8 cellular contexts compared by ENCODE assay signal in the genomic region with DNA sequence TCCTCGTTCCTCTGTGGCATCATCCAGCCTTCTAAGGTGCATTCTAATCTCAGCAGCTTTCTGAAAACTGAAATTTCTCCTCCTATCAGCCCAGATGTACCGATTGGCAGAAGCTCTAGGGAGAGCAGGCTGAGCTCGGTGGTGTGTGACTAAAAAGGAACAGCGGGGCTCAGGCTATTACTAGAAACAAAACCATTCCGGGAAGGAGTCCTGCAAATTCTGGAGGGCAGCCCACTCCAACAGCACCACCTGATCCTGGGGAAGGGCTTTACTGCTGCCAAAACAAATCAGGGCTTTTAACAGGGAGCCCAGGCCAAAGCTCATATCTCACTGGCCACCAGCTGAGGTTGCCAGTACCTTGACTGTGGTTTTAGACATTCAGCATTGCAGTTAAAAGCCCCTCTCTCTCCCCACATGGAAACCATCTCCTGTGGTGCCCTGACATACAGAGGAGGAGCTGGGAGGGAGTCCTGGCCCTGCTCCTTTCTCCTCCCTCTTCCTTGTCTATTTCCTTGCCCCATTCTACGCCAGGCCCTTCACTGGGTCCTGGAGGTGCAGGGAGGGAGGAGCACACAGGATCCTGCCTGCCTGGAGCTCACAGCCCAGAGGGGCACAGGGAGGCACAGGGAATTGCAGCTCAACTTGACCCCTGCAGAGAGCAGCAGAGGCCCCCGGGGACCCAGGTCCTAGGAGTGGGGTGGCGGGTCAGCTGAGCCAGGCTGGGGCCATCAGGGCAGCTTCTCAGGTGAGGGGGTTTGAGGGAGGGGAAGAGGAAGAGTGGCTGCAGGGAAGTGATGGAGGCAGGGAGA. TPM values are rescaled to one million over a fixed set of nuclear protein-coding genes. Genes with fewer than 3 reads are reported as not detected.
DNase-seq lines count a peak whose midpoint lies in the region; ATAC-seq and TF ChIP-seq lines count a peak whose summit lies in the region.

No MANE protein-coding gene starts in this region.

- H3K4me1 ChIP-seq in neutrophil (ENCODE audit: control insufficient read depth in 1 of 2, insufficient read depth in 1 of 2, low read depth in 1 of 2, low read length in 1 of 2) (peaks cover 11 to 14% of the 10 kb centered on the region in 2 experiments), Karpas-422 (ENCODE audit: low read length) (peaks cover 5% of the 10 kb centered on the region)

- peak; percentile 25 for ATAC-seq in WTC11

- peak; percentile 23 for DNase-seq in H7
- DNase-seq in WTC11 (ENCODE audit: low spot score): no peak
- peak; percentile 62 for DNase-seq in fibroblast of mammary gland (ENCODE audit: low read depth)
- no peak for DNase-seq in foreskin melanocyte
- DNase-seq in NCI-H524 (lab: John Stamatoyannopoulos, UW): no peak
- DNase-seq in Karpas-422: no peak
- no peak for DNase-seq in MV-4-11 (lab: John Stamatoyannopoulos, UW)

- no peak overlapping the region for H3K4me3 Mint-ChIP-seq in WTC11

- H3K27me3 ChIP-seq in H7 (ENCODE audit: control insufficient read depth, insufficient read depth, low read length) (no peaks in the 10 kb centered on the region), neutrophil (peaks cover 22% of the 10 kb centered on the region), Karpas-422 (ENCODE audit: low read length) (no peaks in the 10 kb centered on the region)

- H3K27ac ChIP-seq in neutrophil (peak overlapping the region; percentile 73), Karpas-422 (ENCODE audit: low read length) (no peak overlapping the region)

- CTCF ChIA-PET in WTC11 (lab: Charles Lee): interaction anchor here (0.7 to 1.4 kb wide), 3 partner anchors 59 to 110 kb away, joined by 3 to 6 read pairs (median 5); no protein-coding TSS in a partner anchor

- no peaks in the 10 kb centered on the region for H3K79me2 ChIP-seq in Karpas-422 (ENCODE audit: low read length)

- POLR2A ChIA-PET in WTC11 (lab: Charles Lee): no interaction called here

- no peaks in the 10 kb centered on the region for H3K9me2 ChIP-seq in Karpas-422 (replicated peaks; ENCODE audit: insufficient read depth, low read length)

- TF ChIP-seq CTCF in WTC11 (IDR thresholded peaks at IDR 0.05) (no peak), fibroblast of mammary gland (conservative IDR thresholded peaks at IDR 0.05; ENCODE audit: control insufficient read depth, insufficient read depth, low read depth, low read length) (no peak), neutrophil (IDR thresholded peaks at IDR 0.05) (no peak)

- no peak overlapping the region for H3K9ac ChIP-seq in Karpas-422 (ENCODE audit: low read length)

- no peaks in the 10 kb centered on the region; the same call in 1 of the 2 replicates for H3K27me3 Mint-ChIP-seq in WTC11 (ENCODE audit: low read depth)

- H3K36me3 ChIP-seq in H7 (replicated peaks; ENCODE audit: control insufficient read depth, insufficient read depth, low read length): no peaks in the 10 kb centered on the region
- H3K36me3 ChIP-seq in neutrophil: no peaks in the 10 kb centered on the region
- no peaks in the 10 kb centered on the region for H3K36me3 ChIP-seq in Karpas-422 (ENCODE audit: insufficient read depth, low read length)

- H4K20me1 ChIP-seq in Karpas-422 (ENCODE audit: insufficient read depth, low read depth, low read length): no peaks in the 10 kb centered on the region

- no peaks in the 10 kb centered on the region for H3K9me3 Mint-ChIP-seq in WTC11

- H3K4me3 ChIP-seq in H7 (ENCODE audit: insufficient read depth, low read depth, low read length) (no peak overlapping the region), fibroblast of mammary gland (ENCODE audit: control insufficient read depth, low read depth, low read length) (peak overlapping the region; percentile 33), neutrophil (ENCODE audit: low read depth in 1 of 2, low read length in 1 of 2) (peak overlapping the region; percentile 49 to 57), Karpas-422 (ENCODE audit: low read length) (no peak overlapping the region)

- no peak overlapping the region for H3K4me2 ChIP-seq in Karpas-422 (ENCODE audit: low read depth, low read length, poor library complexity, severe bottlenecking)

- no peaks in the 10 kb centered on the region for H3K36me3 Mint-ChIP-seq in WTC11

- H2AFZ ChIP-seq in Karpas-422 (ENCODE audit: low read length): no peak overlapping the region

- no peak overlapping the region for H3K27ac Mint-ChIP-seq in WTC11

- H3K4me1 Mint-ChIP-seq in WTC11: peaks cover 36% of the 10 kb centered on the region

- no peaks in the 10 kb centered on the region for H3K9me3 ChIP-seq in neutrophil
- H3K9me3 ChIP-seq in Karpas-422 (ENCODE audit: low read length): no peaks in the 10 kb centered on the region

TF ChIP-seq in WTC11, 78 proteins besides CTCF, POLR2A, EP300 and RAD21 (continues in another document):
- TF ChIP-seq PRRX2 (CRISPR knock-in tag; IDR thresholded peaks at IDR 0.05) (no peak), NR3C1 (CRISPR knock-in tag; conservative IDR thresholded peaks at IDR 0.05; ENCODE audit: low read depth) (no peak), ATF3 (CRISPR knock-in tag; conservative IDR thresholded peaks at IDR 0.05) (no peak), ETV6 (CRISPR knock-in tag; IDR thresholded peaks at IDR 0.05) (no peak; the same call in 1 of the 2 replicates), TP53 (CRISPR knock-in tag; IDR thresholded peaks at IDR 0.05) (no peak), ATF6 (CRISPR knock-in tag; IDR thresholded peaks at IDR 0.05) (no peak)
- TF ChIP-seq, protein P1, sequence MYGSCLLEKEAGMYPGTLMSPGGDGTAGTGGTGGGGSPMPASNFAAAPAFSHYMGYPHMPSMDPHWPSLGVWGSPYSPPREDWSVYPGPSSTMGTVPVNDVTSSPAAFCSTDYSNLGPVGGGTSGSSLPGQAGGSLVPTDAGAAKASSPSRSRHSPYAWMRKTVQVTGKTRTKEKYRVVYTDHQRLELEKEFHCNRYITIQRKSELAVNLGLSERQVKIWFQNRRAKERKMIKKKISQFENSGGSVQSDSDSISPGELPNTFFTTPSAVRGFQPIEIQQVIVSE (CRISPR knock-in tag; IDR thresholded peaks at IDR 0.05; ENCODE audit: borderline replicate concordance): no peak
- TF ChIP-seq, protein P2, sequence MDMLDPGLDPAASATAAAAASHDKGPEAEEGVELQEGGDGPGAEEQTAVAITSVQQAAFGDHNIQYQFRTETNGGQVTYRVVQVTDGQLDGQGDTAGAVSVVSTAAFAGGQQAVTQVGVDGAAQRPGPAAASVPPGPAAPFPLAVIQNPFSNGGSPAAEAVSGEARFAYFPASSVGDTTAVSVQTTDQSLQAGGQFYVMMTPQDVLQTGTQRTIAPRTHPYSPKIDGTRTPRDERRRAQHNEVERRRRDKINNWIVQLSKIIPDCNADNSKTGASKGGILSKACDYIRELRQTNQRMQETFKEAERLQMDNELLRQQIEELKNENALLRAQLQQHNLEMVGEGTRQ (CRISPR knock-in tag; IDR thresholded peaks at IDR 0.05): no peak

RNA-seq across cellular contexts. Expression of gene PLAAT4, which starts 0.9 kb away (rescaled TPM):
- 1.1 and 4.1 TPM in 2 replicates for total RNA-seq in H7 (2014; rRNA removed; shearing (Covaris generic))
- 1.1 to 2.9 TPM (median 1.4 TPM) in 3 replicates for total RNA-seq in WTC11 (2021)
- total RNA-seq in Karpas-422 (2014; rRNA removed; shearing (Covaris generic); ENCODE audit: low replicate concordance): not detected in 2 replicates

RNA-seq across cellular contexts. Expression of gene PLAAT2, which starts 25.7 kb away (rescaled TPM):
- not detected in 2 replicates for total RNA-seq in H7 (2014; rRNA removed; shearing (Covaris generic))
- 0.25 to 0.66 TPM (median 0.55 TPM) in 3 replicates for total RNA-seq in WTC11 (2021)
- total RNA-seq in Karpas-422 (2014; rRNA removed; shearing (Covaris generic); ENCODE audit: low replicate concordance): not detected in 2 replicates

RNA-seq across cellular contexts. Expression of gene LGALS12, which starts 31.6 kb away (rescaled TPM):
- 6.8 and 16.6 TPM in 2 replicates for total RNA-seq in H7 (2014; rRNA removed; shearing (Covaris generic))
- 1.1 to 1.4 TPM (median 1.4 TPM) in 3 replicates for total RNA-seq in WTC11 (2021)
- total RNA-seq in Karpas-422 (2014; rRNA removed; shearing (Covaris generic); ENCODE audit: low replicate concordance): not detected in 2 replicates

RNA-seq across cellular contexts. Expression of gene PLAAT5, which starts 46.5 kb away (rescaled TPM):
- total RNA-seq in H7 (2014; rRNA removed; shearing (Covaris generic)): 29.6 and 30.0 TPM in 2 replicates
- total RNA-seq in WTC11 (2021): 14.7 to 23.0 TPM (median 16.0 TPM) in 3 replicates
- not detected in 2 replicates for total RNA-seq in Karpas-422 (2014; rRNA removed; shearing (Covaris generic); ENCODE audit: low replicate concordance)

Comparison
In these comparisons a context has a peak if more than half of its experiments do, and no peak if none do; other contexts are left out.
1. DNase-seq: peak in H7 (single experiment) and fibroblast of mammary gland (single experiment); none in WTC11 (single experiment), foreskin melanocyte (single experiment), NCI-H524 (0 of 2), Karpas-422 (single experiment) and MV-4-11 (single experiment).
2. H3K4me3 ChIP-seq: peak in fibroblast of mammary gland (single experiment) and neutrophil (2 of 2); none in H7 (single experiment) and Karpas-422 (single experiment).